ENCODE assay signal across 17 cellular contexts in the genomic region with DNA sequence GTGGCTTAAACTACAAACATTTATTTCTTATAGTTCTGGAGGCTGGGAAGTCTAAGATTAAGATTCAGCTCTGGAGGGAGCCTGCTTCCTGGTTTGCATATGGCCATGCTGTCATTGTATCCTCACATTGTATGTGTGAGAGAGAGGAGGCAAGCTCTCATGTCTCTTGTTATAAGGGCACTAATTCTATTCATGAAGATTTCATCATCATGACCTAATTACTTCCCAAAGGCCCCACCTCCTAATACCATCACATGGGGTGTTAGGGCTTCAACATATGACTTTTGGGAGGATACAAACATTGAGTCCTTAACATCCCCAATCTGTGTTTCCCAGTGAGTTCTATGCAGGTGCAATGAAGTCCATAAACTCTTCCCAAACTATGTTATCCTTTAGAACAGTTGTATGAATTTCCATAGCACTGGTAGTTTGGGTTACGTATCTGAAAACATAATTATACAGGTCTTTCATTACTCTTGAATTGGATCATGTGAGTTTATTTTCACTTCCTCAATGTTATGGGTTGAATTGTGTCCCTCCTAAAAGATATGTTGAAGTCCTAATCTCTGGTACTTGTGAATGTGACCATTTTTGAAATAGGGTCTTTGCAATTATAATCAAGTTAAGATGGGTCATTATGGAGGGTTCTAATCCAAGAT.
DNase-seq lines count a peak whose midpoint lies in the region; ATAC-seq, FAIRE-seq and TF ChIP-seq lines count a peak whose summit lies in the region.
"Had no signal": no experiment of that assay in that cellular context is flagged by ENCODE, and none has a peak within 500 bp of the region (broad histone marks: within the 10 kb centered on the region; RNA-seq: fewer than 3 reads in every experiment).

No MANE protein-coding gene starts in this region.

- no peaks in the 10 kb centered on the region for H3K27me3 Mint-ChIP-seq in CD14-positive monocyte (ENCODE audit: low read depth in 3 of 3)
- H3K27me3 Mint-ChIP-seq in T-cell: no peaks in the 10 kb centered on the region
- no peaks in the 10 kb centered on the region for H3K27me3 Mint-ChIP-seq in memory B cell
- peaks cover 3% of the 10 kb centered on the region for H3K27me3 Mint-ChIP-seq in glutamatergic neuron (ENCODE audit: unreplicated experiment)

- DNase-seq in CD14-positive monocyte (ENCODE audit: low spot score) (no peak), GM12891 (ENCODE audit: insufficient read length, low spot score) (no peak), T-cell (no peak), memory B cell (ENCODE audit: low spot score in 2 of 2) (peak in 1 of 2 donors; percentile 18), glutamatergic neuron (no peak), iPS-NIHi11 (ENCODE audit: low spot score) (no peak)
- DNase-seq: activated T-cell treated with anti-CD3 and anti-CD28 coated beads, Interleukin-2, amount 50 U/mL, for 48 hours; effector CD8-positive, alpha-beta T cell; foreskin keratinocyte; mucosa of descending colon; NCI-H1436; RPMI8226 had no signal

- ATAC-seq in T-cell (replicated peaks in 1 of 4): no peak
- ATAC-seq in memory B cell (ENCODE audit: low read depth): peak; percentile 91
- no peak for ATAC-seq in HG03280 (IDR thresholded peaks at IDR 0.05; ENCODE audit: unreplicated experiment)
- ATAC-seq: foreskin keratinocyte, mucosa of descending colon had no signal

- TF ChIP-seq CTCF in CD14-positive monocyte (IDR thresholded peaks at IDR 0.05) (no peak), glutamatergic neuron (IDR thresholded peaks at IDR 0.05; ENCODE audit: partially characterized antibody, unreplicated experiment) (no peak)

- TF ChIP-seq POLR2A in GM12891 (IDR thresholded peaks at IDR 0.05; ENCODE audit: low read depth, low read length): no peak

- CTCF ChIA-PET in T-cell (lab: Charles Lee): interaction anchor here (0.6 to 0.7 kb wide), 2 partner anchors 9 to 15 kb away, joined by 3 read pairs; no protein-coding TSS in a partner anchor

- H3K4me3 Mint-ChIP-seq in CD14-positive monocyte (peak overlapping the region in 1 of 2 donors; percentile 51), T-cell (no peak overlapping the region), memory B cell (no peak overlapping the region), glutamatergic neuron (ENCODE audit: unreplicated experiment) (no peak overlapping the region)
- H3K4me3 Mint-ChIP-seq: brain; neural crest cell; T-helper 2 cell treated with Interferon-gamma antibody and Interleukin-4, amounts not matched to agents 5 μg/mL and 100 μg/mL, for 36 hours had no signal

- peaks cover 0 to 5% (median 0%) of the 10 kb centered on the region in 7 donors for H3K9me3 Mint-ChIP-seq in CD14-positive monocyte
- no peaks in the 10 kb centered on the region for H3K9me3 Mint-ChIP-seq in T-cell
- no peaks in the 10 kb centered on the region for H3K9me3 Mint-ChIP-seq in memory B cell
- H3K9me3 Mint-ChIP-seq in glutamatergic neuron (ENCODE audit: unreplicated experiment): no peaks in the 10 kb centered on the region
- H3K9me3 Mint-ChIP-seq: brain; neural crest cell; T-helper 2 cell treated with Interferon-gamma antibody and Interleukin-4, amounts not matched to agents 5 μg/mL and 100 μg/mL, for 36 hours had no signal

- H3K4me1 Mint-ChIP-seq in CD14-positive monocyte: peaks cover 46% of the 10 kb centered on the region
- H3K4me1 Mint-ChIP-seq in T-cell: peaks cover 67 to 84% (median 81%) of the 10 kb centered on the region in 3 donors
- H3K4me1 Mint-ChIP-seq in memory B cell: peaks cover 40% of the 10 kb centered on the region
- H3K4me1 Mint-ChIP-seq in glutamatergic neuron (ENCODE audit: low read depth, unreplicated experiment): no peaks in the 10 kb centered on the region
- H3K4me1 Mint-ChIP-seq: neural crest cell had no signal

- H3K27ac Mint-ChIP-seq in CD14-positive monocyte (peak overlapping the region; percentile 88 to 94 (median 93)), T-cell (peak overlapping the region; percentile 50 to 52), memory B cell (peak overlapping the region; percentile 82), glutamatergic neuron (ENCODE audit: unreplicated experiment) (no peak overlapping the region)
- H3K27ac Mint-ChIP-seq: brain; progenitor cell of endocrine pancreas; T-helper 2 cell treated with Interferon-gamma antibody and Interleukin-4, amounts not matched to agents 5 μg/mL and 100 μg/mL, for 36 hours had no signal

- FAIRE-seq in GM12891 (lab: Jason Lieb, UNC): peak; percentile 66

- intact Hi-C loops in CD14-positive monocyte (cut with micrococcal nuclease): no loop called here

- POLR2A ChIA-PET in T-cell (lab: Charles Lee): no interaction called here

- H3K36me3 Mint-ChIP-seq in CD14-positive monocyte (peaks cover 19 to 26% of the 10 kb centered on the region in 2 donors), T-cell (peaks cover 48% of the 10 kb centered on the region), memory B cell (peaks cover 20% of the 10 kb centered on the region), glutamatergic neuron (ENCODE audit: unreplicated experiment) (peaks cover 5% of the 10 kb centered on the region)
- H3K36me3 Mint-ChIP-seq: brain had no signal

TF ChIP-seq in GM12891, 5 proteins besides CTCF, POLR2A, EP300 and RAD21:
- TF ChIP-seq PAX5 (IDR thresholded peaks at IDR 0.05; ENCODE audit: insufficient read depth, low read length, severe bottlenecking): no peak
- peak; percentile 87 for TF ChIP-seq SPI1 (IDR thresholded peaks at IDR 0.05; ENCODE audit: low read depth, low read length)
TF ChIP-seq in GM12891: peak in this region for 1.
